1 cellular context compared by ENCODE assay signal in genomic region chr1:36350659-36351171, GRCh38.
TF ChIP-seq lines count a peak whose summit lies in the region.

No MANE protein-coding gene starts in this region.

TF ChIP-seq in GM23338, 12 proteins besides CTCF, POLR2A, EP300 and RAD21 (continued from another document):
- TF ChIP-seq, protein P1, sequence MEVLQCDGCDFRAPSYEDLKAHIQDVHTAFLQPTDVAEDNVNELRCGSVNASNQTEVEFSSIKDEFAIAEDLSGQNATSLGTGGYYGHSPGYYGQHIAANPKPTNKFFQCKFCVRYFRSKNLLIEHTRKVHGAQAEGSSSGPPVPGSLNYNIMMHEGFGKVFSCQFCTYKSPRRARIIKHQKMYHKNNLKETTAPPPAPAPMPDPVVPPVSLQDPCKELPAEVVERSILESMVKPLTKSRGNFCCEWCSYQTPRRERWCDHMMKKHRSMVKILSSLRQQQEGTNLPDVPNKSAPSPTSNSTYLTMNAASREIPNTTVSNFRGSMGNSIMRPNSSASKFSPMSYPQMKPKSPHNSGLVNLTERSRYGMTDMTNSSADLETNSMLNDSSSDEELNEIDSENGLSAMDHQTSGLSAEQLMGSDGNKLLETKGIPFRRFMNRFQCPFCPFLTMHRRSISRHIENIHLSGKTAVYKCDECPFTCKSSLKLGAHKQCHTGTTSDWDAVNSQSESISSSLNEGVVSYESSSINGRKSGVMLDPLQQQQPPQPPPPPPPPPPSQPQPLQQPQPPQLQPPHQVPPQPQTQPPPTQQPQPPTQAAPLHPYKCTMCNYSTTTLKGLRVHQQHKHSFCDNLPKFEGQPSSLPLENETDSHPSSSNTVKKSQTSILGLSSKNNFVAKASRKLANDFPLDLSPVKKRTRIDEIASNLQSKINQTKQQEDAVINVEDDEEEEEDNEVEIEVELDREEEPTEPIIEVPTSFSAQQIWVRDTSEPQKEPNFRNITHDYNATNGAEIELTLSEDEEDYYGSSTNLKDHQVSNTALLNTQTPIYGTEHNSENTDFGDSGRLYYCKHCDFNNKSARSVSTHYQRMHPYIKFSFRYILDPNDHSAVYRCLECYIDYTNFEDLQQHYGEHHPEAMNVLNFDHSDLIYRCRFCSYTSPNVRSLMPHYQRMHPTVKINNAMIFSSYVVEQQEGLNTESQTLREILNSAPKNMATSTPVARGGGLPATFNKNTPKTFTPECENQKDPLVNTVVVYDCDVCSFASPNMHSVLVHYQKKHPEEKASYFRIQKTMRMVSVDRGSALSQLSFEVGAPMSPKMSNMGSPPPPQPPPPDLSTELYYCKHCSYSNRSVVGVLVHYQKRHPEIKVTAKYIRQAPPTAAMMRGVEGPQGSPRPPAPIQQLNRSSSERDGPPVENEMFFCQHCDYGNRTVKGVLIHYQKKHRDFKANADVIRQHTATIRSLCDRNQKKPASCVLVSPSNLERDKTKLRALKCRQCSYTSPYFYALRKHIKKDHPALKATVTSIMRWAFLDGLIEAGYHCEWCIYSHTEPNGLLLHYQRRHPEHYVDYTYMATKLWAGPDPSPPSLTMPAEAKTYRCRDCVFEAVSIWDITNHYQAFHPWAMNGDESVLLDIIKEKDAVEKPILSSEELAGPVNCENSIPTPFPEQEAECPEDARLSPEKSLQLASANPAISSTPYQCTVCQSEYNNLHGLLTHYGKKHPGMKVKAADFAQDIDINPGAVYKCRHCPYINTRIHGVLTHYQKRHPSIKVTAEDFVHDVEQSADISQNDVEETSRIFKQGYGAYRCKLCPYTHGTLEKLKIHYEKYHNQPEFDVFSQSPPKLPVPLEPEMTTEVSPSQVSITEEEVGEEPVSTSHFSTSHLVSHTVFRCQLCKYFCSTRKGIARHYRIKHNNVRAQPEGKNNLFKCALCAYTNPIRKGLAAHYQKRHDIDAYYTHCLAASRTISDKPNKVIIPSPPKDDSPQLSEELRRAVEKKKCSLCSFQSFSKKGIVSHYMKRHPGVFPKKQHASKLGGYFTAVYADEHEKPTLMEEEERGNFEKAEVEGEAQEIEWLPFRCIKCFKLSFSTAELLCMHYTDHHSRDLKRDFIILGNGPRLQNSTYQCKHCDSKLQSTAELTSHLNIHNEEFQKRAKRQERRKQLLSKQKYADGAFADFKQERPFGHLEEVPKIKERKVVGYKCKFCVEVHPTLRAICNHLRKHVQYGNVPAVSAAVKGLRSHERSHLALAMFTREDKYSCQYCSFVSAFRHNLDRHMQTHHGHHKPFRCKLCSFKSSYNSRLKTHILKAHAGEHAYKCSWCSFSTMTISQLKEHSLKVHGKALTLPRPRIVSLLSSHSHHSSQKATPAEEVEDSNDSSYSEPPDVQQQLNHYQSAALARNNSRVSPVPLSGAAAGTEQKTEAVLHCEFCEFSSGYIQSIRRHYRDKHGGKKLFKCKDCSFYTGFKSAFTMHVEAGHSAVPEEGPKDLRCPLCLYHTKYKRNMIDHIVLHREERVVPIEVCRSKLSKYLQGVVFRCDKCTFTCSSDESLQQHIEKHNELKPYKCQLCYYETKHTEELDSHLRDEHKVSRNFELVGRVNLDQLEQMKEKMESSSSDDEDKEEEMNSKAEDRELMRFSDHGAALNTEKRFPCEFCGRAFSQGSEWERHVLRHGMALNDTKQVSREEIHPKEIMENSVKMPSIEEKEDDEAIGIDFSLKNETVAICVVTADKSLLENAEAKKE (CRISPR knock-in tag; IDR thresholded peaks at IDR 0.05) = no peak
